ENCODE assay signal across 8 cellular contexts in the genomic region with DNA sequence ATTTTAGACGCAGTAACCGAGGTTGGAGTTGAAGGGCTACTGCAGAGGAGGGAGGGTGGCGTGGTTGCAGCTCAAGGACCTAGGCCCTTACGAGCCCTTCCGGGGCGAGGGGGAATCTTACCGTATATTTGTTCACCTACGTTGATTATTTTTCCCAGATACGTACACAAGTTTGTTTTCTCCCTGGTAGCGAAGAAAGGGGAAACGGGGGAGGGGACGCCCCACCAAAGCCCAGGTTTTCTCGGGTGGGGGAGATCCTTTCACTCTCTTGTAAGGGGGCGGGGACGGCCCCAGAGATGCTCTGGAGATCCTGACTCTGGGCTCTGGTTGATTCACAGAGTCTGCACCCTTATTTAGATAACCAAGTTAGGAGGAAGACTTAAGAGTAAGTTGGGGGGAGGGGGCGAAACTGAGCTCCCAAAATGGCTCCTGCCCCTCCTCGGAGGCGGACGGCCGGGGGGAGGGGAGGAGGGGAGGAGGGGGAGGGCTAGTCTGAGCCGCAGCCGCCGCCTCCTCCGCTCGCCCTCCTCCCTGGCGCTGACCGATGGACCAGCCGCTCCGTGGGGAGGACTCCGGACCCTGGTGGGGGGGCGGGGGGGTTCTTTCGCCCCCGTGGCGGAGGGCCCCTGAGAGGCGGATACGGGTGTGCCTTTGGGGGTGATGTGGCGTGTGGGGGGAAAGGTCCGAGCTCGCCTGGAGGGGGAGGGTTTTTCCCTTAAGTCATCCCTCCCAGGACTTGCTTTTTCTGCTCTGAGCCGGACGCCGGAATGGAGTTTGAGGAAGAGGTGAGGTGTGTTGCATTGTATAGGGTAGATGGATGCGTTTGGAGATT.
DNase-seq lines count a peak whose midpoint lies in the region; ATAC-seq and TF ChIP-seq lines count a peak whose summit lies in the region.

No MANE protein-coding gene starts in this region.

- ATAC-seq in HG02970 (IDR thresholded peaks at IDR 0.05; ENCODE audit: low FRiP score, unreplicated experiment) (no peak), GM18519 (IDR thresholded peaks at IDR 0.05; ENCODE audit: low FRiP score, unreplicated experiment) (no peak)

- in situ Hi-C loops in astrocyte of the cerebellum (cut with HindIII; ENCODE audit: low sequenced_read_pairs), result loop anchor here (10.0 kb wide), 1 partner anchor 126 kb away; the partner anchor contains the start of gene PSMB8

- H3K4me3 ChIP-seq in astrocyte of the cerebellum (ENCODE audit: low read depth, low read length), result peak overlapping the region; percentile 89

- no peak for TF ChIP-seq CTCF in astrocyte of the cerebellum (IDR thresholded peaks at IDR 0.05; ENCODE audit: low read depth, low read length, missing control alignments)

- DNase-seq in GM03348 (ENCODE audit: low spot score) (peak; percentile 90), NCI-H1105 (lab: John Stamatoyannopoulos, UW) (peak; percentile 75), T-helper 9 cell (peak; percentile 52), astrocyte of the cerebellum (ENCODE audit: low read depth) (peak; percentile 67), hippocampal formation (lab: John Stamatoyannopoulos, UW) (peak; percentile 74 to 85), retina (peak; percentile 90)
